ENCODE assay signal across 11 cellular contexts in the genomic region with DNA sequence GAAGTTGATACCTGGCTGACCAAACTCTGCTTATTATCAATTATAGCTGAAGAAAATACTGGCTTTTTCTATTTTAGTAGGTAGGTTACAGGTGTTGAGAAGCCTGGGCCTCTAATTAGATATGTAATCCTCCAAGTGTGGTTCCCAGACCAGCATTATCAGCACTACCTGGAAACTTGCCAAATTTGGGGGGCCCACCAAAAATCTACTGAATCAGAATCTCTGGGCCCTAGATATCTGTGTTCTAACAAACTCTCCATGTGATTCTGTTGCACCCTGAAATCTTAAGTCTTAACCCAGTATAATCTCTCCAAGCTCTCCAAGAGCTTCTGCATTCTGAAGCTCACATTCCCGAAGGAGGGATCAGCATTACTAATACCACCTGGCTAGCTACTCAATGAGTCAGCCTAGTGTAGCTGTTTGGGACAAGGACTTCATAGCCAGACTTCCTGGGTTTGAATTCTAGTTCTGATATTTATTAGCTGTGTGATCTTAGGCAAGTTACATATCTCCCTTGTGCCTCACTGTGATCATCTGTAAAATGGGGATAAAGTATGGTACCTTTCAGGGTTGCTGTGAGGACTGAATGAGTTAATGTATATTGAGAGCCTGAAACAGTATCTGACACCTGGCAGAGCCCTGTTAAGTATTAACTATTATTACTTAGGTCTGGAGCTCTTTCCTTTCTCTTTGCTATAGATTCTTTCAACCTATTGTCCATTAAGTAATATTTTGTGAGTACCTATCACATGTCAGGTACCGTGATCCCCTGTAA. TPM values are rescaled to one million over a fixed set of nuclear protein-coding genes. Genes with fewer than 3 reads are reported as not detected.
A peak's percentile ranks its signal among the peaks of the same experiment; 100 is the strongest.
DNase-seq lines count a peak whose midpoint lies in the region; ATAC-seq and TF ChIP-seq lines count a peak whose summit lies in the region.
"Had no signal": no experiment of that assay in that cellular context is flagged by ENCODE, and none has a peak within 500 bp of the region (broad histone marks: within the 10 kb centered on the region; RNA-seq: fewer than 3 reads in every experiment).

No MANE protein-coding gene starts in this region.

- H3K27ac Mint-ChIP-seq in CD4-positive, CD25-positive, alpha-beta regulatory T cell = peak overlapping the region in 2 of 3 donors; percentile 42 to 89
- no peak overlapping the region for H3K27ac Mint-ChIP-seq in effector memory CD8-positive, alpha-beta T cell

- no peak for DNase-seq in CD4-positive, CD25-positive, alpha-beta regulatory T cell
- DNase-seq in PC-3 (peak; percentile 88), foreskin fibroblast (peak; percentile 70 to 80), NCI-H187 (lab: John Stamatoyannopoulos, UW) (no peak), tibial artery (no peak), DMS114 treated with DMSO at 0.1 percent for 48 hours (lab: John Stamatoyannopoulos, UW; ENCODE audit: unreplicated experiment) (no peak)
- no peak for DNase-seq in effector memory CD8-positive, alpha-beta T cell
- DNase-seq: activated T-cell treated with anti-CD3 and anti-CD28 coated beads, Interleukin-2, amount 50 U/mL, for 1 hour; upper lobe of left lung had no signal

- no peak overlapping the region for H2AFZ ChIP-seq in PC-3 (ENCODE audit: low read length)
- H2AFZ ChIP-seq: PC-9 had no signal

- no peak overlapping the region for H3K4me3 ChIP-seq in CD4-positive, CD25-positive, alpha-beta regulatory T cell (ENCODE audit: low read depth, low read length)
- H3K4me3 ChIP-seq in PC-3 (ENCODE audit: low read length) (no peak overlapping the region), foreskin fibroblast (ENCODE audit: low read depth in 1 of 2, low read length in 2 of 2) (no peak overlapping the region), tibial artery (no peak overlapping the region)
- H3K4me3 ChIP-seq: PC-9, upper lobe of left lung had no signal

- no peaks in the 10 kb centered on the region for H3K9me2 ChIP-seq in PC-3 (replicated peaks; ENCODE audit: low read length)

- H3K27me3 ChIP-seq in CD4-positive, CD25-positive, alpha-beta regulatory T cell (ENCODE audit: control insufficient read depth, insufficient read depth, low read length) = no peaks in the 10 kb centered on the region
- H3K27me3 ChIP-seq in PC-3 (ENCODE audit: low read length) (no peaks in the 10 kb centered on the region), tibial artery (no peaks in the 10 kb centered on the region)
- H3K27me3 ChIP-seq: upper lobe of left lung had no signal

- peaks cover 30% of the 10 kb centered on the region for H3K4me1 ChIP-seq in CD4-positive, CD25-positive, alpha-beta regulatory T cell (ENCODE audit: control insufficient read depth, insufficient read depth, low read length, poor library complexity, severe bottlenecking)
- H3K4me1 ChIP-seq in PC-3 (ENCODE audit: insufficient read depth, low read length) = peaks cover 22% of the 10 kb centered on the region
- H3K4me1 ChIP-seq in tibial artery = no peaks in the 10 kb centered on the region
- H3K4me1 ChIP-seq: upper lobe of left lung had no signal

- peaks cover 18% of the 10 kb centered on the region for H3K36me3 ChIP-seq in CD4-positive, CD25-positive, alpha-beta regulatory T cell (ENCODE audit: control insufficient read depth, insufficient read depth, low read length)
- H3K36me3 ChIP-seq in PC-3 (ENCODE audit: low read depth, low read length) (no peaks in the 10 kb centered on the region), tibial artery (no peaks in the 10 kb centered on the region)
- H3K36me3 ChIP-seq: upper lobe of left lung had no signal

- peaks cover 41% of the 10 kb centered on the region for H3K36me3 Mint-ChIP-seq in CD4-positive, CD25-positive, alpha-beta regulatory T cell
- H3K36me3 Mint-ChIP-seq in effector memory CD8-positive, alpha-beta T cell (ENCODE audit: insufficient read depth) = peaks cover 9% of the 10 kb centered on the region

- H4K20me1 ChIP-seq in PC-3 (ENCODE audit: low read length) = no peaks in the 10 kb centered on the region

- H3K4me1 Mint-ChIP-seq in CD4-positive, CD25-positive, alpha-beta regulatory T cell = peaks cover 49 to 56% (median 53%) of the 10 kb centered on the region in 4 donors
- H3K4me1 Mint-ChIP-seq in effector memory CD8-positive, alpha-beta T cell (ENCODE audit: low read depth in 2 of 2) = peaks cover 10 to 18% of the 10 kb centered on the region in 2 donors

- H3K4me2 ChIP-seq in PC-3 (ENCODE audit: low read length) = 0 out of 2 replicates have a peak overlapping the region, but pooled peaks have one; percentile 9
- H3K4me2 ChIP-seq: PC-9 had no signal

- no peaks in the 10 kb centered on the region for H3K9me3 ChIP-seq in CD4-positive, CD25-positive, alpha-beta regulatory T cell (ENCODE audit: control insufficient read depth in 2 of 2, low read length in 2 of 2)
- H3K9me3 ChIP-seq in PC-3 (ENCODE audit: low read length) (no peaks in the 10 kb centered on the region), tibial artery (no peaks in the 10 kb centered on the region)
- H3K9me3 ChIP-seq: upper lobe of left lung had no signal

- intact Hi-C loops in PC-3 (cut with micrococcal nuclease) = no loop called here
- intact Hi-C loops in tibial artery (cut with DNase I; ENCODE audit: low total_unique reads) = no loop called here

- no peak overlapping the region for H3K27ac ChIP-seq in CD4-positive, CD25-positive, alpha-beta regulatory T cell (ENCODE audit: insufficient read depth, low read length, poor library complexity, severe bottlenecking)
- no peak overlapping the region for H3K27ac ChIP-seq in PC-3 (ENCODE audit: low read length)
- no peak overlapping the region for H3K27ac ChIP-seq in tibial artery
- H3K27ac ChIP-seq: PC-9 had no signal

- H3K79me2 ChIP-seq in PC-3 (ENCODE audit: low read length) = no peaks in the 10 kb centered on the region

- ATAC-seq in CD4-positive, CD25-positive, alpha-beta regulatory T cell (ENCODE audit: low read depth in 2 of 2) = no peak
- peak; percentile 39 for ATAC-seq in GM21619 (IDR thresholded peaks at IDR 0.05; ENCODE audit: unreplicated experiment)
- ATAC-seq in PC-3 = peak; percentile 96
- no peak for ATAC-seq in effector memory CD8-positive, alpha-beta T cell (replicated peaks)

- no peak for TF ChIP-seq CTCF in PC-3 (conservative IDR thresholded peaks at IDR 0.05; ENCODE audit: low read depth, low read length)
- no peak for TF ChIP-seq CTCF in foreskin fibroblast (IDR thresholded peaks at IDR 0.05; ENCODE audit: low read depth, low read length)
- no peak for TF ChIP-seq CTCF in tibial artery (IDR thresholded peaks at IDR 0.05)

- H3K9me3 Mint-ChIP-seq in CD4-positive, CD25-positive, alpha-beta regulatory T cell = no peaks in the 10 kb centered on the region
- H3K9me3 Mint-ChIP-seq in effector memory CD8-positive, alpha-beta T cell = no peaks in the 10 kb centered on the region

- H3K4me3 Mint-ChIP-seq in CD4-positive, CD25-positive, alpha-beta regulatory T cell = no peak overlapping the region
- no peak overlapping the region for H3K4me3 Mint-ChIP-seq in effector memory CD8-positive, alpha-beta T cell

- CTCF ChIA-PET in PC-3 (lab: Charles Lee) = no interaction called here

- no peaks in the 10 kb centered on the region for H3K27me3 Mint-ChIP-seq in CD4-positive, CD25-positive, alpha-beta regulatory T cell
- H3K27me3 Mint-ChIP-seq in effector memory CD8-positive, alpha-beta T cell = no peaks in the 10 kb centered on the region

- POLR2A ChIA-PET in PC-3 (lab: Charles Lee; ENCODE audit: unreplicated experiment) = no interaction called here

- BruUV-seq in PC-3 (replicated peaks; lab: Mats Ljungman, UMichigan) = no TSS peak

- no peak overlapping the region for H3K9ac ChIP-seq in PC-3 (ENCODE audit: low read length)

- no peaks in the 10 kb centered on the region for H3F3A ChIP-seq in PC-3 (ENCODE audit: low read length, unreplicated experiment)

RNA-seq across cellular contexts. Expression of a gene that starts 12.5 kb away (rescaled TPM):
- total RNA-seq in CD4-positive, CD25-positive, alpha-beta regulatory T cell = 44.8 TPM
- polyA plus RNA-seq in CD4-positive, CD25-positive, alpha-beta regulatory T cell = 10 to 100 TPM; 24.8 to 43.4 (median 41.0) TPM
- not detected in 2 replicates for total RNA-seq in PC-3 (2014; rRNA removed)

Comparison
In these comparisons a context has a peak if more than half of its experiments do, and no peak if none do; other contexts are left out.
1. ATAC-seq: peak in GM21619 (single experiment) and PC-3 (single experiment); none in CD4-positive, CD25-positive, alpha-beta regulatory T cell (0 of 2) and effector memory CD8-positive, alpha-beta T cell (single experiment).
2. DNase-seq: peak in PC-3 (single experiment) and foreskin fibroblast (2 of 2); none in CD4-positive, CD25-positive, alpha-beta regulatory T cell (0 of 3), NCI-H187 (0 of 2), tibial artery (0 of 2), effector memory CD8-positive, alpha-beta T cell (0 of 3) and DMS114 treated with DMSO at 0.1 percent for 48 hours (single experiment).
3. H3K27ac Mint-ChIP-seq: peak in CD4-positive, CD25-positive, alpha-beta regulatory T cell (2 of 3); none in effector memory CD8-positive, alpha-beta T cell (0 of 2).
4. RNA of a gene that starts 12.5 kb away (total RNA-seq): 44.8 TPM in CD4-positive, CD25-positive, alpha-beta regulatory T cell (single experiment); not detected in PC-3; every median in the first group is over 10 times any median in the second.